Comparison of ENCODE assay signal across 9 cellular contexts in the genomic region with DNA sequence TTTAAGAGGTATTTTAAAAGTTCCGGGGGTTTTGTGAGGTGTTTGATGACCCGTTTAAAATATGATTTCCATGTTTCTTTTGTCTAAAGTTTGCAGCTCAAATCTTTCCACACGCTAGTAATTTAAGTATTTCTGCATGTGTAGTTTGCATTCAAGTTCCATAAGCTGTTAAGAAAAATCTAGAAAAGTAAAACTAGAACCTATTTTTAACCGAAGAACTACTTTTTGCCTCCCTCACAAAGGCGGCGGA. TPM values are rescaled to one million over a fixed set of nuclear protein-coding genes. Genes with fewer than 3 reads are reported as not detected.
A peak's percentile ranks its signal among the peaks of the same experiment; 100 is the strongest.
DNase-seq lines count a peak whose midpoint lies in the region; ATAC-seq and TF ChIP-seq lines count a peak whose summit lies in the region.
"Had no signal": no experiment of that assay in that cellular context is flagged by ENCODE, and none has a peak within 500 bp of the region (broad histone marks: within the 10 kb centered on the region; RNA-seq: fewer than 3 reads in every experiment).

No MANE protein-coding gene starts in this region.

- no peak for DNase-seq in spleen
- DNase-seq in Calu3, result no peak
- no peak for DNase-seq in amygdala (lab: John Stamatoyannopoulos, UW)
- no peak for DNase-seq in NCI-H146 treated with DMSO at 0.1 percent for 48 hours (lab: John Stamatoyannopoulos, UW; ENCODE audit: unreplicated experiment)

- no peaks in the 10 kb centered on the region for H3K27me3 ChIP-seq in iPS-18a (ENCODE audit: control insufficient read depth, insufficient read depth, low read length)
- no peaks in the 10 kb centered on the region for H3K27me3 ChIP-seq in spleen (replicated peaks in 1 of 7)

- no peak overlapping the region for H3K4me3 Mint-ChIP-seq in Calu3 (ENCODE audit: low read depth, unreplicated experiment)
- H3K4me3 Mint-ChIP-seq: memory B cell had no signal

- no peaks in the 10 kb centered on the region for H3K27me3 Mint-ChIP-seq in Calu3 (ENCODE audit: unreplicated experiment)
- H3K27me3 Mint-ChIP-seq: memory B cell had no signal

- intact Hi-C loops in spleen (cut with DNase I; ENCODE audit: low total_unique reads) (no loop called here), Calu3 (cut with micrococcal nuclease; ENCODE audit: unreplicated experiment) (no loop called here)

- peak overlapping the region; percentile 84 for H3K4me3 ChIP-seq in GM12875 (ENCODE audit: low read depth, low read length)
- peak overlapping the region; percentile 98 for H3K4me3 ChIP-seq in WI38 (ENCODE audit: low read depth, low read length)
- H3K4me3 ChIP-seq in iPS-18a (ENCODE audit: low read length), result peak overlapping the region; percentile 93
- peak overlapping the region; percentile 59 to 92 (median 77) for H3K4me3 ChIP-seq in spleen

- no peaks in the 10 kb centered on the region for H3K9me3 ChIP-seq in iPS-18a (ENCODE audit: control insufficient read depth, low read depth, low read length)
- no peaks in the 10 kb centered on the region for H3K9me3 ChIP-seq in spleen

- no peak for ATAC-seq in HG03196 (IDR thresholded peaks at IDR 0.05; ENCODE audit: unreplicated experiment)

- H3K36me3 Mint-ChIP-seq in Calu3 (ENCODE audit: insufficient read depth, unreplicated experiment), result peaks cover 2% of the 10 kb centered on the region

- no peak overlapping the region for H3K27ac Mint-ChIP-seq in Calu3 (ENCODE audit: unreplicated experiment)
- H3K27ac Mint-ChIP-seq: memory B cell had no signal

- no peak for TF ChIP-seq POLR2A in spleen (IDR thresholded peaks at IDR 0.05)

- H3K27ac ChIP-seq in iPS-18a (ENCODE audit: low read length) (peak overlapping the region; percentile 100), spleen (peak overlapping the region; percentile 95 to 100 (median 98))

- H3K9me3 Mint-ChIP-seq in Calu3 (ENCODE audit: low read depth, unreplicated experiment), result no peaks in the 10 kb centered on the region
- H3K9me3 Mint-ChIP-seq: memory B cell had no signal

- CTCF ChIA-PET in Calu3 (lab: Charles Lee), result interaction anchor here (0.6 to 3.6 kb wide), 3 partner anchors 20 to 347 kb away, joined by 4 to 41 read pairs (median 15); no protein-coding TSS in a partner anchor

- H3K4me1 ChIP-seq in iPS-18a (ENCODE audit: control insufficient read depth, low read depth, low read length) (peaks cover 27% of the 10 kb centered on the region), spleen (peaks cover 25 to 53% (median 39%) of the 10 kb centered on the region in 6 donors)

- peak overlapping the region; percentile 100 for H3K9ac ChIP-seq in iPS-18a (ENCODE audit: low read length)

- H3K36me3 ChIP-seq in iPS-18a (ENCODE audit: control insufficient read depth, low read depth, low read length) (peaks cover 30% of the 10 kb centered on the region), spleen (peaks cover 0 to 27% (median 22%) of the 10 kb centered on the region in 6 donors)

- peaks cover 25% of the 10 kb centered on the region for H3K4me1 Mint-ChIP-seq in Calu3 (ENCODE audit: low read depth, unreplicated experiment)

- 0 to 1% (median 1%) methylated on average over 6 of the region's 6 CpGs for WGBS in spleen, 5 donors

- TF ChIP-seq CTCF in GM12875 (IDR thresholded peaks at IDR 0.05; ENCODE audit: borderline replicate concordance, insufficient read depth, low read depth, low read length), result no peak
- TF ChIP-seq CTCF in WI38 (IDR thresholded peaks at IDR 0.05; ENCODE audit: low read depth, low read length), result no peak
- no peak for TF ChIP-seq CTCF in spleen (IDR thresholded peaks at IDR 0.05 in 8 of 11, conservative IDR thresholded peaks at IDR 0.05 in 3 of 11)
- TF ChIP-seq CTCF in Calu3 (IDR thresholded peaks at IDR 0.05; ENCODE audit: unreplicated experiment), result no peak

- BruUV-seq in Calu3 (replicated peaks; lab: Mats Ljungman, UMichigan), result no TSS peak

RNA-seq across cellular contexts. Expression of gene MALAT1, which starts 0.2 kb away (rescaled TPM):
- total RNA-seq in spleen, result over 10,000 TPM; 10,088 to 24,490 (median 13,598) TPM
- 100 to 1,000 TPM; 111 to 793 (median 171) TPM for polyA plus RNA-seq in spleen
- 8,437 and 9,950 TPM in 2 replicates for total RNA-seq in Calu3 (2022)

RNA-seq across cellular contexts. Expression of gene SCYL1, which starts 26.2 kb away (rescaled TPM):
- total RNA-seq in spleen, result 100 to 1,000 TPM in 2 of 7 donors, 10 to 100 TPM in 5; 64.7 to 125 (median 77.4) TPM
- 10 to 100 TPM; 52.4 to 70.6 (median 60.7) TPM for polyA plus RNA-seq in spleen
- 47.8 and 53.6 TPM in 2 replicates for total RNA-seq in Calu3 (2022)

RNA-seq across cellular contexts. Expression of gene LTBP3, which starts 59.5 kb away (rescaled TPM):
- total RNA-seq in spleen (100 to 1,000 TPM in 2 of 7 donors, 10 to 100 TPM in 5; 81.6 to 137 (median 95.8) TPM), Calu3 (2022) (166 and 169 TPM in 2 replicates)
- 10 to 100 TPM; 20.6 to 57.0 (median 27.6) TPM for polyA plus RNA-seq in spleen
